28 cellular contexts compared by ENCODE assay signal in the genomic region with DNA sequence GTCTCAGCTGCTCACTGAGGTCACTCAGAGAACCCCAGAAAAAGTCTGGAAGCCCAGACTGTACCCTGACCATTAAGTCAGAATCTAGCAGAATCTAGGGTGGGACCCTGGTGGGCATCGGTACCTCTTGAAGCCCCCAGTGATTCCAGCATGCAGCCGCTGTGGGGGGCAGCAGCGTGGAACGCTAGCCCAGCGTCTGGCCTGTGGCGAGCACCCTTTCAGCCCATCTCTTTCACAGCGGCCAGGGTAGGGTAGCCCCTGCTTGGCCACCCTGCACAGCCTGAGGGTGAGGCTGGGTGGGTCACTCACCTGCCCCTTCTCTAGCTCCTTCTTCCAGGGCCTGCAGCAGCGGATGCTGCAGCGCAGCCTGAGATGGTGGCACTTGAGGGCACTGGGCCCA. TPM values are rescaled to one million over a fixed set of nuclear protein-coding genes. Genes with fewer than 3 reads are reported as not detected.
"Had no signal": no experiment of that assay in that cellular context is flagged by ENCODE, and none has a peak within 500 bp of the region (broad histone marks: within the 10 kb centered on the region; RNA-seq: fewer than 3 reads in every experiment).

No MANE protein-coding gene starts in this region.

- ATAC-seq: naive thymus-derived CD8-positive, alpha-beta T cell; psoas muscle; stimulated activated naive B cell treated with anti-CD40 and anti-IgM and Interleukin-4, amounts not matched to agents 10 μg/mL and 1 μg/mL and 100 μg/mL, for 72 hours had no signal

- H3K27me3 ChIP-seq: ovary, right lobe of liver, sigmoid colon, stomach, thyroid gland, tibial nerve, upper lobe of left lung, vagina had no signal

- H3K79me2 ChIP-seq: parathyroid adenoma had no signal

- H3K4me3 ChIP-seq: ovary, psoas muscle, right lobe of liver, sigmoid colon, stomach, thoracic aorta, thyroid gland, tibial nerve, upper lobe of left lung, vagina had no signal

- H3K4me1 ChIP-seq: parathyroid adenoma, psoas muscle, sigmoid colon, stomach, thyroid gland, tibial nerve, upper lobe of left lung, vagina had no signal

- H3K9me3 ChIP-seq: ovary, psoas muscle, right lobe of liver, sigmoid colon, stomach, thoracic aorta, thyroid gland, tibial nerve, upper lobe of left lung, vagina had no signal

- DNase-seq: naive B cell; naive thymus-derived CD8-positive, alpha-beta T cell; nephron progenitor cell; occipital lobe; ovary; posterior cingulate gyrus; psoas muscle; sigmoid colon; stimulated activated CD4-positive, alpha-beta T cell treated with anti-CD3 and anti-CD28 coated beads, Interleukin-15, amount 100 ng/mL, for 24 hours; stimulated activated CD4-positive, alpha-beta T cell treated with anti-CD3 and anti-CD28 coated beads, Interleukin-2, amount 100 ng/mL, for 24 hours; stimulated activated CD4-positive, alpha-beta T cell treated with anti-CD3 and anti-CD28 coated beads, Interleukin-2, amount 100 ng/mL, for 48 hours; stimulated activated CD4-positive, alpha-beta T cell treated with anti-CD3 and anti-CD28 coated beads, Interleukin-4, amount 100 ng/mL, for 24 hours; stimulated activated naive B cell treated with anti-CD40 and anti-IgM and Interleukin-4, amounts not matched to agents 10 μg/mL and 1 μg/mL and 100 μg/mL, for 72 hours; stimulated activated naive CD4-positive, alpha-beta T cell treated with Interleukin-2 at 50 U/mL for 16 hours; stomach; thyroid gland; trophoblast cell had no signal

- H3K36me3 ChIP-seq: ovary, right lobe of liver, sigmoid colon, stomach, thoracic aorta, thyroid gland, tibial nerve, upper lobe of left lung, vagina had no signal

- H2AFZ ChIP-seq: parathyroid adenoma had no signal

- H3K27ac ChIP-seq: ovary, parathyroid adenoma, psoas muscle, sigmoid colon, stomach, thoracic aorta, thyroid gland, tibial nerve, upper lobe of left lung, vagina had no signal

RNA-seq across cellular contexts. Expression of gene C1orf167, which starts 16.3 kb away (rescaled TPM):
- total RNA-seq: naive thymus-derived CD8-positive, alpha-beta T cell; natural killer cell treated with Interleukin-12 subunit alpha and Interleukin-12 subunit beta and Interleukin-15 and Interleukin-18, amount 100 ng/mL, for 72 hours; neural crest cell; occipital lobe; osteoblast; progenitor cell of endocrine pancreas; right lobe of liver; temporal lobe; vagina had no signal
- polyA plus RNA-seq: naive thymus-derived CD8-positive, alpha-beta T cell had no signal
